ENCODE assay signal across 7 cellular contexts in the genomic region with DNA sequence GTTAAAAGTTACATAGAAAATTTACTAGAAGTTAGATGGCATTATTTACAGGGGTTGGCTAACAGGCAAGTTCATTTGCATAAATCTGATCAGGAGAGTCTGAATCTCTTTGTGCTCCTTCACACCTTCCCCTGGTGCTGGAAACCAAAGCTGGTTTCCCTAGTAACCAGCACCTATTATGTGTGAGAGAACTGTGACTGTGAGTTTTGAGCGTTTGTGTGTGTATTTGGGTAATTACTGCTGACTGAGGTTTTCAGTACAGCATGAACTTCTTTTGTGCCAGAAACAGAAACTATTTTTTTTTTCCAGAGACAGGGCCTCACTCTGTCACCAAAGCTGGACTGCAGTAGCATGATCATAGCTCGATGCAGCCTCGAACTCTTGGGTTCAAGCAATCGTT. TPM values are rescaled to one million over a fixed set of nuclear protein-coding genes. Genes with fewer than 3 reads are reported as not detected.
DNase-seq lines count a peak whose midpoint lies in the region; ATAC-seq and TF ChIP-seq lines count a peak whose summit lies in the region.

No MANE protein-coding gene starts in this region.

- H3K4me3 Mint-ChIP-seq in T-helper 17 cell, result no peak overlapping the region
- no peak overlapping the region for H3K4me3 Mint-ChIP-seq in osteocyte (ENCODE audit: unreplicated experiment)

- TF ChIP-seq POLR2A in erythroblast (IDR thresholded peaks at IDR 0.05; ENCODE audit: low read length), result no peak

- H3K4me1 Mint-ChIP-seq in T-helper 17 cell (peaks cover 28% of the 10 kb centered on the region), osteocyte (ENCODE audit: unreplicated experiment) (peaks cover 13% of the 10 kb centered on the region)

- no peaks in the 10 kb centered on the region for H3K9me3 Mint-ChIP-seq in osteocyte (ENCODE audit: unreplicated experiment)

- DNase-seq in GM19238 (ENCODE audit: insufficient read length, low spot score) (peak; percentile 39), T-helper 17 cell (no peak), osteocyte (ENCODE audit: extremely low spot score, unreplicated experiment) (no peak), erythroblast (lab: John Stamatoyannopoulos, UW) (no peak)
- no peak for DNase-seq in activated CD4-positive, alpha-beta T cell treated with anti-CD3 and anti-CD28 coated beads for 1 hour

- peak overlapping the region; percentile 27 for H3K27ac Mint-ChIP-seq in T-helper 17 cell
- peak overlapping the region; percentile 2 for H3K27ac Mint-ChIP-seq in osteocyte (ENCODE audit: unreplicated experiment)

- ATAC-seq in HG02759 (IDR thresholded peaks at IDR 0.05; ENCODE audit: unreplicated experiment) (peak; percentile 75), T-helper 17 cell (peak; percentile 79), HG03039 (IDR thresholded peaks at IDR 0.05; ENCODE audit: unreplicated experiment) (no peak)

- H3K36me3 Mint-ChIP-seq in T-helper 17 cell (ENCODE audit: low read depth), result no peaks in the 10 kb centered on the region
- peaks cover 3% of the 10 kb centered on the region for H3K36me3 Mint-ChIP-seq in osteocyte (ENCODE audit: unreplicated experiment)

- H3K27me3 Mint-ChIP-seq in T-helper 17 cell (peaks cover under 1% of the 10 kb centered on the region), osteocyte (ENCODE audit: unreplicated experiment) (no peaks in the 10 kb centered on the region)

- no peaks in the 10 kb centered on the region for H3K9me3 ChIP-seq in T-helper 17 cell (ENCODE audit: control insufficient read depth, low read length, poor library complexity, severe bottlenecking)

- TF ChIP-seq CTCF in osteocyte (IDR thresholded peaks at IDR 0.05), result no peak

RNA-seq across cellular contexts. Expression of gene IFIT1B, which starts 10.3 kb away (rescaled TPM):
- total RNA-seq in T-helper 17 cell (not detected), osteocyte (not detected in 2 replicates)

RNA-seq across cellular contexts. Expression of gene IFIT1, which starts 24.9 kb away (rescaled TPM):
- 1 to 10 TPM; 1.9 to 3.8 TPM for total RNA-seq in T-helper 17 cell
- 20.4 and 21.5 TPM in 2 replicates for total RNA-seq in osteocyte

RNA-seq across cellular contexts. Expression of gene IFIT3, which starts 39.7 kb away (rescaled TPM):
- total RNA-seq in T-helper 17 cell (10 to 100 TPM in 1 of 2 donors, 1 to 10 TPM in 1; 5.4 to 10.3 TPM), osteocyte (19.9 and 22.7 TPM in 2 replicates)

RNA-seq across cellular contexts. Expression of gene IFIT5, which starts 46.8 kb away (rescaled TPM):
- 10 to 100 TPM; 12.7 to 15.2 TPM for total RNA-seq in T-helper 17 cell
- 22.5 and 22.7 TPM in 2 replicates for total RNA-seq in osteocyte
